ENCODE assay signal across 20 cellular contexts in genomic region chr17:13498184-13498583, GRCh38.
A peak's percentile ranks its signal among the peaks of the same experiment; 100 is the strongest.
DNase-seq lines count a peak whose midpoint lies in the region; ATAC-seq, FAIRE-seq and TF ChIP-seq lines count a peak whose summit lies in the region.
"Had no signal": no experiment of that assay in that cellular context is flagged by ENCODE, and none has a peak within 500 bp of the region (broad histone marks: within the 10 kb centered on the region; RNA-seq: fewer than 3 reads in every experiment).

No MANE protein-coding gene starts in this region.

- no peak overlapping the region for H2AFZ ChIP-seq in PC-3 (ENCODE audit: low read length)

- CTCF ChIA-PET in PC-3 (lab: Charles Lee): no interaction called here

- H3K9me3 Mint-ChIP-seq in HFFc6 (no peaks in the 10 kb centered on the region), chondrocyte (ENCODE audit: low read depth) (peaks cover 2% of the 10 kb centered on the region)
- H3K9me3 Mint-ChIP-seq: CD8-positive, alpha-beta T cell had no signal

- no TSS peak for BruUV-seq in PC-3 (replicated peaks; lab: Mats Ljungman, UMichigan)

- no peaks in the 10 kb centered on the region for H3K79me2 ChIP-seq in PC-3 (ENCODE audit: low read length)

- no peaks in the 10 kb centered on the region for H3K9me2 ChIP-seq in PC-3 (replicated peaks; ENCODE audit: low read length)

- ATAC-seq in PC-3: no peak
- ATAC-seq: CD8-positive, alpha-beta T cell; GM12878 had no signal

- no peak overlapping the region for H3K4me2 ChIP-seq in PC-3 (ENCODE audit: low read length)
- H3K4me2 ChIP-seq: BLaER1 had no signal

- H3K27me3 ChIP-seq in PC-3 (ENCODE audit: low read length) (no peaks in the 10 kb centered on the region), ascending aorta (no peaks in the 10 kb centered on the region)
- H3K27me3 ChIP-seq: BLaER1 had no signal

- H3F3A ChIP-seq in PC-3 (ENCODE audit: low read length, unreplicated experiment): no peaks in the 10 kb centered on the region

- intact Hi-C loops in PC-3 (cut with micrococcal nuclease) (no loop called here), ascending aorta (cut with DNase I) (no loop called here)

- H4K20me1 ChIP-seq in PC-3 (ENCODE audit: low read length): no peaks in the 10 kb centered on the region
- H4K20me1 ChIP-seq: BLaER1 had no signal

- H3K36me3 Mint-ChIP-seq in HFFc6 (ENCODE audit: low read depth) (peaks cover 49% of the 10 kb centered on the region), chondrocyte (ENCODE audit: low read depth) (peaks cover 3% of the 10 kb centered on the region)
- H3K36me3 Mint-ChIP-seq: CD4-positive, CD25-positive, alpha-beta regulatory T cell; CD8-positive, alpha-beta T cell had no signal

- no peaks in the 10 kb centered on the region; the same call in 1 of the 2 replicates for H3K36me3 ChIP-seq in PC-3 (ENCODE audit: low read depth, low read length)
- no peaks in the 10 kb centered on the region for H3K36me3 ChIP-seq in ascending aorta
- H3K36me3 ChIP-seq: BLaER1, HAP-1 had no signal

- H3K27ac Mint-ChIP-seq in HFFc6: peak overlapping the region; percentile 43
- H3K27ac Mint-ChIP-seq in chondrocyte (ENCODE audit: unreplicated experiment): peak overlapping the region; percentile 20
- H3K27ac Mint-ChIP-seq: B cell; CD8-positive, alpha-beta T cell had no signal

- no peak overlapping the region for H3K9ac ChIP-seq in PC-3 (ENCODE audit: low read length)
- H3K9ac ChIP-seq: BLaER1 had no signal

- H3K4me1 ChIP-seq in PC-3 (ENCODE audit: insufficient read depth, low read length) (no peaks in the 10 kb centered on the region), ascending aorta (no peaks in the 10 kb centered on the region)
- H3K4me1 ChIP-seq: BLaER1, Caco-2, HAP-1 had no signal

- DNase-seq in HFFc6: no peak
- peak; percentile 9 to 25 for DNase-seq in NOMO-1 (lab: John Stamatoyannopoulos, UW; ENCODE audit: unreplicated experiment in 2 of 2)
- no peak for DNase-seq in chondrocyte (ENCODE audit: low spot score)
- DNase-seq in PC-3: no peak
- DNase-seq in ascending aorta (ENCODE audit: low spot score in 2 of 2): no peak
- no peak for DNase-seq in GM19239 (ENCODE audit: insufficient read length, low spot score)
- DNase-seq: Caco-2; CD4-positive, CD25-positive, alpha-beta regulatory T cell; CD8-positive, alpha-beta T cell; DMS153; DND-41; GOT3 had no signal

- H3K9me3 ChIP-seq in PC-3 (ENCODE audit: low read length) (no peaks in the 10 kb centered on the region), ascending aorta (no peaks in the 10 kb centered on the region)
- H3K9me3 ChIP-seq: BLaER1, Caco-2, HAP-1 had no signal

- no peak for FAIRE-seq in GM19239 (lab: Jason Lieb, UNC)
- FAIRE-seq: A204.1, G401.6, GM12878 had no signal

- POLR2A ChIA-PET in PC-3 (lab: Charles Lee; ENCODE audit: unreplicated experiment): no interaction called here

- H3K27me3 Mint-ChIP-seq in HFFc6 (ENCODE audit: insufficient read depth): peaks cover 4% of the 10 kb centered on the region
- H3K27me3 Mint-ChIP-seq in chondrocyte (ENCODE audit: low read depth): no peaks in the 10 kb centered on the region
- H3K27me3 Mint-ChIP-seq: B cell had no signal

- H3K4me3 Mint-ChIP-seq in HFFc6 (no peak overlapping the region; the same call in 1 of the 2 replicates), chondrocyte (ENCODE audit: unreplicated experiment) (no peak overlapping the region)
- H3K4me3 Mint-ChIP-seq: B cell; CD8-positive, alpha-beta T cell had no signal

- TF ChIP-seq CTCF in HFFc6 (IDR thresholded peaks at IDR 0.05) (no peak), chondrocyte (IDR thresholded peaks at IDR 0.05) (no peak), PC-3 (conservative IDR thresholded peaks at IDR 0.05; ENCODE audit: low read depth, low read length) (no peak), ascending aorta (IDR thresholded peaks at IDR 0.05) (no peak)

- H3K4me1 Mint-ChIP-seq in HFFc6 (ENCODE audit: low read depth): peaks cover 36% of the 10 kb centered on the region
- H3K4me1 Mint-ChIP-seq in chondrocyte (ENCODE audit: low read depth): peaks cover 4% of the 10 kb centered on the region
- H3K4me1 Mint-ChIP-seq: B cell; CD4-positive, CD25-positive, alpha-beta regulatory T cell had no signal

- no peak overlapping the region for H3K27ac ChIP-seq in PC-3 (ENCODE audit: low read length)
- H3K27ac ChIP-seq in ascending aorta: no peak overlapping the region
- H3K27ac ChIP-seq: 22Rv1, BLaER1, C4-2B had no signal

- no peak overlapping the region for H3K4me3 ChIP-seq in PC-3 (ENCODE audit: low read length)
- no peak overlapping the region for H3K4me3 ChIP-seq in ascending aorta
- H3K4me3 ChIP-seq: BLaER1, GM12878, HAP-1 had no signal

Comparison
In these comparisons a context has a peak if more than half of its experiments do, and no peak if none do; other contexts are left out.
1. DNase-seq: peak in NOMO-1 (2 of 2); none in HFFc6 (single experiment), chondrocyte (single experiment), PC-3 (single experiment), ascending aorta (0 of 2) and GM19239 (single experiment).